ENCODE assay signal across 2 cellular contexts in genomic region chr16:10688726-10689125, GRCh38.
TF ChIP-seq lines count a peak whose summit lies in the region.

No MANE protein-coding gene starts in this region.

TF ChIP-seq in HepG2, 621 proteins besides CTCF, POLR2A, EP300 and RAD21:
- TF ChIP-seq ZNF598 (CRISPR knock-in tag; IDR thresholded peaks at IDR 0.05; ENCODE audit: borderline replicate concordance): no peak
- TF ChIP-seq BCL6 (CRISPR knock-in tag; IDR thresholded peaks at IDR 0.05): 0 out of 2 replicates have a peak, but pooled peaks have one; percentile 17
TF ChIP-seq in HepG2: peak in this region for 1.

TF ChIP-seq in H1, 55 proteins besides CTCF, POLR2A, EP300 and RAD21:
- TF ChIP-seq SRF (IDR thresholded peaks at IDR 0.05; ENCODE audit: low read depth, low read length) (no peak), HDAC6 (IDR thresholded peaks at IDR 0.05; ENCODE audit: low read depth, low read length) (no peak), KDM4A (IDR thresholded peaks at IDR 0.05; ENCODE audit: low read depth, low read length, severe bottlenecking) (no peak), NANOG (IDR thresholded peaks at IDR 0.05; ENCODE audit: insufficient read depth, low read depth, low read length, poor library complexity, severe bottlenecking) (no peak), BRCA1 (IDR thresholded peaks at IDR 0.05; ENCODE audit: low read depth, low read length) (no peak), ATF2 (IDR thresholded peaks at IDR 0.05; ENCODE audit: low read length) (no peak), SUZ12 (IDR thresholded peaks at IDR 0.05; ENCODE audit: low read length) (no peak), RBBP5 (IDR thresholded peaks at IDR 0.05; ENCODE audit: borderline replicate concordance, low read depth, low read length) (no peak), JUND (IDR thresholded peaks at IDR 0.05; ENCODE audit: low read length) (no peak), CREB1 (IDR thresholded peaks at IDR 0.05) (no peak), RXRA (IDR thresholded peaks at IDR 0.05; ENCODE audit: insufficient read depth, low read depth, low read length) (no peak), KDM5A (IDR thresholded peaks at IDR 0.05; ENCODE audit: low read length) (no peak), TBP (IDR thresholded peaks at IDR 0.05; ENCODE audit: low read depth, low read length) (no peak), EGR1 (IDR thresholded peaks at IDR 0.05; ENCODE audit: borderline replicate concordance, low read depth, low read length) (no peak), SP2 (IDR thresholded peaks at IDR 0.05; ENCODE audit: low read length) (no peak), CHD2 (IDR thresholded peaks at IDR 0.05; ENCODE audit: low read length) (no peak), TAF1 (IDR thresholded peaks at IDR 0.05; ENCODE audit: low read depth, low read length) (no peak), MAX (IDR thresholded peaks at IDR 0.05) (no peak), ATF3 (IDR thresholded peaks at IDR 0.05; ENCODE audit: insufficient read depth, low read depth, low read length) (no peak)
